ENCODE assay signal across 1 cellular context in genomic region chr4:38166082-38166481, GRCh38.
TF ChIP-seq lines count a peak whose summit lies in the region.

No MANE protein-coding gene starts in this region.

TF ChIP-seq in GM23338, 12 proteins besides CTCF, POLR2A, EP300 and RAD21 (continued from another document):
- TF ChIP-seq, protein P1, sequence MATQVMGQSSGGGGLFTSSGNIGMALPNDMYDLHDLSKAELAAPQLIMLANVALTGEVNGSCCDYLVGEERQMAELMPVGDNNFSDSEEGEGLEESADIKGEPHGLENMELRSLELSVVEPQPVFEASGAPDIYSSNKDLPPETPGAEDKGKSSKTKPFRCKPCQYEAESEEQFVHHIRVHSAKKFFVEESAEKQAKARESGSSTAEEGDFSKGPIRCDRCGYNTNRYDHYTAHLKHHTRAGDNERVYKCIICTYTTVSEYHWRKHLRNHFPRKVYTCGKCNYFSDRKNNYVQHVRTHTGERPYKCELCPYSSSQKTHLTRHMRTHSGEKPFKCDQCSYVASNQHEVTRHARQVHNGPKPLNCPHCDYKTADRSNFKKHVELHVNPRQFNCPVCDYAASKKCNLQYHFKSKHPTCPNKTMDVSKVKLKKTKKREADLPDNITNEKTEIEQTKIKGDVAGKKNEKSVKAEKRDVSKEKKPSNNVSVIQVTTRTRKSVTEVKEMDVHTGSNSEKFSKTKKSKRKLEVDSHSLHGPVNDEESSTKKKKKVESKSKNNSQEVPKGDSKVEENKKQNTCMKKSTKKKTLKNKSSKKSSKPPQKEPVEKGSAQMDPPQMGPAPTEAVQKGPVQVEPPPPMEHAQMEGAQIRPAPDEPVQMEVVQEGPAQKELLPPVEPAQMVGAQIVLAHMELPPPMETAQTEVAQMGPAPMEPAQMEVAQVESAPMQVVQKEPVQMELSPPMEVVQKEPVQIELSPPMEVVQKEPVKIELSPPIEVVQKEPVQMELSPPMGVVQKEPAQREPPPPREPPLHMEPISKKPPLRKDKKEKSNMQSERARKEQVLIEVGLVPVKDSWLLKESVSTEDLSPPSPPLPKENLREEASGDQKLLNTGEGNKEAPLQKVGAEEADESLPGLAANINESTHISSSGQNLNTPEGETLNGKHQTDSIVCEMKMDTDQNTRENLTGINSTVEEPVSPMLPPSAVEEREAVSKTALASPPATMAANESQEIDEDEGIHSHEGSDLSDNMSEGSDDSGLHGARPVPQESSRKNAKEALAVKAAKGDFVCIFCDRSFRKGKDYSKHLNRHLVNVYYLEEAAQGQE (IDR thresholded peaks at IDR 0.05; ENCODE audit: unreplicated experiment): no peak
- TF ChIP-seq EZH2 (IDR thresholded peaks at IDR 0.05; ENCODE audit: low read depth, unreplicated experiment): no peak
- TF ChIP-seq ZNF462 (CRISPR knock-in tag; IDR thresholded peaks at IDR 0.05): no peak
- TF ChIP-seq, protein P2, sequence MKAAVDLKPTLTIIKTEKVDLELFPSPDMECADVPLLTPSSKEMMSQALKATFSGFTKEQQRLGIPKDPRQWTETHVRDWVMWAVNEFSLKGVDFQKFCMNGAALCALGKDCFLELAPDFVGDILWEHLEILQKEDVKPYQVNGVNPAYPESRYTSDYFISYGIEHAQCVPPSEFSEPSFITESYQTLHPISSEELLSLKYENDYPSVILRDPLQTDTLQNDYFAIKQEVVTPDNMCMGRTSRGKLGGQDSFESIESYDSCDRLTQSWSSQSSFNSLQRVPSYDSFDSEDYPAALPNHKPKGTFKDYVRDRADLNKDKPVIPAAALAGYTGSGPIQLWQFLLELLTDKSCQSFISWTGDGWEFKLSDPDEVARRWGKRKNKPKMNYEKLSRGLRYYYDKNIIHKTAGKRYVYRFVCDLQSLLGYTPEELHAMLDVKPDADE (IDR thresholded peaks at IDR 0.05): no peak
- no peak for TF ChIP-seq POLR2AphosphoS5 (IDR thresholded peaks at IDR 0.05; ENCODE audit: low read depth)
- TF ChIP-seq EZH2phosphoT487 (IDR thresholded peaks at IDR 0.05; ENCODE audit: unreplicated experiment): no peak
